ENCODE assay signal across 15 cellular contexts in the genomic region with DNA sequence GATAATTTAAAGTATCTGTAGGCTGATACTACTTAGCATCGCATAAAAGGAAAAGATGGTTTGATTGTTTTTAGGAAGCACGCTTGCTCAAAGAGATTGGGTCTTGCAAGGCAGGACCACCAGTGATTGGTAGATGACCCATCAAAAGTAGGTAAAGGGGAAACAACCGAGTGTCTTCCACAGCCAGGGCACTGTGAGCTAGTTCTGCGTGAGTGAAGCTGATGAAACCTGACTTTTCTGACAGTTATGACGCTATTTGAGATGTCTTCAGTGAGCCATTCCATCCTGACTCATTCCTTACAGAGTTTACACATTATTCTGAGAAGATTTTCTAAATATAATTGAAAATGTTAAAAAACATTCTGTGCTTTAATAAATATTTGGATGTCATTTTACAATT. TPM values are rescaled to one million over a fixed set of nuclear protein-coding genes. Genes with fewer than 3 reads are reported as not detected.
DNase-seq lines count a peak whose midpoint lies in the region; ATAC-seq and TF ChIP-seq lines count a peak whose summit lies in the region.
"Had no signal": no experiment of that assay in that cellular context is flagged by ENCODE, and none has a peak within 500 bp of the region (broad histone marks: within the 10 kb centered on the region; RNA-seq: fewer than 3 reads in every experiment).

No MANE protein-coding gene starts in this region.

- no peak for TF ChIP-seq CTCF in chondrocyte (IDR thresholded peaks at IDR 0.05)
- TF ChIP-seq CTCF in omental fat pad (IDR thresholded peaks at IDR 0.05): no peak

- peak overlapping the region; percentile 51 for H3K27ac Mint-ChIP-seq in chondrocyte (ENCODE audit: unreplicated experiment)
- H3K27ac Mint-ChIP-seq: activated CD4-positive, alpha-beta T cell treated with anti-CD3 and anti-CD28 coated beads, Interleukin-2, amount 10 ng/mL, durations not matched to agents 7 days and 5 days; activated naive CD4-positive, alpha-beta T cell treated with anti-CD3 and anti-CD28 coated beads, Interleukin-2, amount 50 U/mL, for 24 hours; neural progenitor cell had no signal

- no peaks in the 10 kb centered on the region for H3K9me3 Mint-ChIP-seq in chondrocyte (ENCODE audit: low read depth)

- peaks cover 63% of the 10 kb centered on the region for H3K4me1 Mint-ChIP-seq in chondrocyte (ENCODE audit: low read depth)
- H3K4me1 Mint-ChIP-seq: activated CD4-positive, alpha-beta T cell treated with anti-CD3 and anti-CD28 coated beads, Interleukin-2, amount 10 ng/mL, durations not matched to agents 7 days and 5 days; activated naive CD4-positive, alpha-beta T cell treated with anti-CD3 and anti-CD28 coated beads, Interleukin-2, amount 50 U/mL, for 24 hours; neural progenitor cell had no signal

- peak; percentile 76 for ATAC-seq in GM18499 (IDR thresholded peaks at IDR 0.05; ENCODE audit: insufficient read depth, unreplicated experiment)
- peak; percentile 67 for ATAC-seq in GM21576 (IDR thresholded peaks at IDR 0.05; ENCODE audit: unreplicated experiment)
- ATAC-seq in HG03159 (IDR thresholded peaks at IDR 0.05; ENCODE audit: unreplicated experiment): peak; percentile 47
- no peak for ATAC-seq in omental fat pad (ENCODE audit: low FRiP score)

- no peak overlapping the region for H3K4me3 Mint-ChIP-seq in chondrocyte (ENCODE audit: unreplicated experiment)
- H3K4me3 Mint-ChIP-seq: activated CD4-positive, alpha-beta T cell treated with anti-CD3 and anti-CD28 coated beads, Interleukin-2, amount 10 ng/mL, durations not matched to agents 7 days and 5 days; activated naive CD4-positive, alpha-beta T cell treated with anti-CD3 and anti-CD28 coated beads, Interleukin-2, amount 50 U/mL, for 24 hours; neural progenitor cell had no signal

- H3K27me3 Mint-ChIP-seq in chondrocyte (ENCODE audit: low read depth): no peaks in the 10 kb centered on the region
- H3K27me3 Mint-ChIP-seq: activated CD4-positive, alpha-beta T cell treated with anti-CD3 and anti-CD28 coated beads, Interleukin-2, amount 10 ng/mL, durations not matched to agents 7 days and 5 days; activated naive CD4-positive, alpha-beta T cell treated with anti-CD3 and anti-CD28 coated beads, Interleukin-2, amount 50 U/mL, for 24 hours had no signal

- DNase-seq in chondrocyte (ENCODE audit: low spot score) (no peak), NCI-H446 treated with DMSO at 0.1 percent for 48 hours (lab: John Stamatoyannopoulos, UW) (no peak), omental fat pad (ENCODE audit: low spot score) (no peak), cerebellum (ENCODE audit: low spot score) (no peak)
- no peak for DNase-seq in stimulated activated CD4-positive, alpha-beta T cell treated with anti-CD3 and anti-CD28 coated beads, Interleukin-15, amount 100 ng/mL, for 24 hours
- DNase-seq: activated CD4-positive, alpha-beta T cell treated with anti-CD3 and anti-CD28 coated beads, Interleukin-2, amount 10 ng/mL, durations not matched to agents 7 days and 5 days; colonic mucosa; NCI-H526 treated with DMSO at 0.1 percent for 48 hours; stimulated activated CD4-positive, alpha-beta T cell treated with anti-CD3 and anti-CD28 coated beads, Interleukin-12 subunit alpha, Interleukin-12 subunit beta, amount 100 ng/mL, for 4 hours; stimulated activated naive CD4-positive, alpha-beta T cell had no signal

- H3K36me3 Mint-ChIP-seq in chondrocyte (ENCODE audit: low read depth): peaks cover 8% of the 10 kb centered on the region
- H3K36me3 Mint-ChIP-seq: activated naive CD4-positive, alpha-beta T cell treated with anti-CD3 and anti-CD28 coated beads, Interleukin-2, amount 50 U/mL, for 24 hours had no signal

RNA-seq across cellular contexts. Expression of gene BASP1, which starts 49.7 kb away (rescaled TPM):
- total RNA-seq in chondrocyte (181 to 189 TPM (median 182 TPM) in 3 replicates), omental fat pad (10 to 100 TPM; 19.8 to 53.9 (median 32.5) TPM), cerebellum (210 TPM)
